In genomic region chr12:11846504-11846903, GRCh38 we compare ENCODE assay signal across 16 cellular contexts.
DNase-seq lines count a peak whose midpoint lies in the region; ATAC-seq and TF ChIP-seq lines count a peak whose summit lies in the region.
"Had no signal": no experiment of that assay in that cellular context is flagged by ENCODE, and none has a peak within 500 bp of the region (broad histone marks: within the 10 kb centered on the region; RNA-seq: fewer than 3 reads in every experiment).

No MANE protein-coding gene starts in this region.

- intact Hi-C loops in activated CD4-positive, alpha-beta T cell treated with anti-CD3 and anti-CD28 coated beads, Interleukin-2, amount 10 ng/mL, durations not matched to agents 24 days and 14 days (cut with micrococcal nuclease), result no loop called here

- DNase-seq in activated CD4-positive, alpha-beta T cell treated with anti-CD3 and anti-CD28 coated beads, Interleukin-2, amount 10 ng/mL, durations not matched to agents 24 days and 14 days, result no peak
- DNase-seq in activated CD4-positive, alpha-beta T cell treated with anti-CD3 and anti-CD28 coated beads for 1 hour, result no peak
- DNase-seq in NCI-H69 (lab: John Stamatoyannopoulos, UW) (peak; percentile 2), endothelial cell (ENCODE audit: low spot score) (no peak)
- DNase-seq in stimulated activated naive B cell treated with anti-CD40 and anti-IgM and Interleukin-4, amounts not matched to agents 10 μg/mL and 1 μg/mL and 100 μg/mL, for 72 hours, result no peak
- DNase-seq: C1 segment of cervical spinal cord; Calu3; CD4-positive, alpha-beta memory T cell; COR-L47; DMS79; EL; GDM1; HFFc6 had no signal

- H3K36me3 Mint-ChIP-seq in activated CD4-positive, alpha-beta T cell treated with anti-CD3 and anti-CD28 coated beads, Interleukin-2, amount 10 ng/mL, durations not matched to agents 24 days and 14 days (ENCODE audit: low read depth), result peaks cover 84% of the 10 kb centered on the region
- H3K36me3 Mint-ChIP-seq in endothelial cell (ENCODE audit: low read depth, unreplicated experiment), result peaks cover 66% of the 10 kb centered on the region
- H3K36me3 Mint-ChIP-seq in stimulated activated naive B cell treated with anti-CD40 and anti-IgM and Interleukin-4, amounts not matched to agents 10 μg/mL and 1 μg/mL and 100 μg/mL, for 72 hours, result peaks cover 39 to 59% of the 10 kb centered on the region in 2 donors

- TF ChIP-seq CTCF in endothelial cell (IDR thresholded peaks at IDR 0.05; ENCODE audit: unreplicated experiment), result no peak

- peaks cover 29% of the 10 kb centered on the region for H3K4me1 Mint-ChIP-seq in activated CD4-positive, alpha-beta T cell treated with anti-CD3 and anti-CD28 coated beads, Interleukin-2, amount 10 ng/mL, durations not matched to agents 24 days and 14 days
- H3K4me1 Mint-ChIP-seq in endothelial cell (ENCODE audit: unreplicated experiment), result peaks cover 37% of the 10 kb centered on the region
- peaks cover 8 to 10% of the 10 kb centered on the region in 2 donors for H3K4me1 Mint-ChIP-seq in stimulated activated naive B cell treated with anti-CD40 and anti-IgM and Interleukin-4, amounts not matched to agents 10 μg/mL and 1 μg/mL and 100 μg/mL, for 72 hours

- no peak for ATAC-seq in GM21360 (IDR thresholded peaks at IDR 0.05; ENCODE audit: unreplicated experiment)
- no peak for ATAC-seq in stimulated activated naive B cell treated with anti-CD40 and anti-IgM and Interleukin-4, amounts not matched to agents 10 μg/mL and 1 μg/mL and 100 μg/mL, for 72 hours (replicated peaks)
- ATAC-seq: GM12878, GM23338 had no signal

- H3K9me3 Mint-ChIP-seq in activated CD4-positive, alpha-beta T cell treated with anti-CD3 and anti-CD28 coated beads, Interleukin-2, amount 10 ng/mL, durations not matched to agents 24 days and 14 days, result peaks cover 5% of the 10 kb centered on the region
- H3K9me3 Mint-ChIP-seq in endothelial cell (ENCODE audit: unreplicated experiment), result no peaks in the 10 kb centered on the region
- no peaks in the 10 kb centered on the region for H3K9me3 Mint-ChIP-seq in stimulated activated naive B cell treated with anti-CD40 and anti-IgM and Interleukin-4, amounts not matched to agents 10 μg/mL and 1 μg/mL and 100 μg/mL, for 72 hours
- H3K9me3 Mint-ChIP-seq: CD4-positive, alpha-beta memory T cell; GM23338; HFFc6 had no signal

- H3K27ac Mint-ChIP-seq in activated CD4-positive, alpha-beta T cell treated with anti-CD3 and anti-CD28 coated beads, Interleukin-2, amount 10 ng/mL, durations not matched to agents 24 days and 14 days, result peak overlapping the region; percentile 70
- no peak overlapping the region for H3K27ac Mint-ChIP-seq in endothelial cell (ENCODE audit: unreplicated experiment)
- no peak overlapping the region for H3K27ac Mint-ChIP-seq in stimulated activated naive B cell treated with anti-CD40 and anti-IgM and Interleukin-4, amounts not matched to agents 10 μg/mL and 1 μg/mL and 100 μg/mL, for 72 hours
- H3K27ac Mint-ChIP-seq: GM23338, HFFc6 had no signal

- H3K4me3 Mint-ChIP-seq in activated CD4-positive, alpha-beta T cell treated with anti-CD3 and anti-CD28 coated beads, Interleukin-2, amount 10 ng/mL, durations not matched to agents 24 days and 14 days, result no peak overlapping the region
- peak overlapping the region; percentile 47 for H3K4me3 Mint-ChIP-seq in endothelial cell (ENCODE audit: unreplicated experiment)
- H3K4me3 Mint-ChIP-seq in stimulated activated naive B cell treated with anti-CD40 and anti-IgM and Interleukin-4, amounts not matched to agents 10 μg/mL and 1 μg/mL and 100 μg/mL, for 72 hours, result no peak overlapping the region
- H3K4me3 Mint-ChIP-seq: CD4-positive, alpha-beta memory T cell; GM23338; HFFc6 had no signal

- no peaks in the 10 kb centered on the region for H3K27me3 Mint-ChIP-seq in activated CD4-positive, alpha-beta T cell treated with anti-CD3 and anti-CD28 coated beads, Interleukin-2, amount 10 ng/mL, durations not matched to agents 24 days and 14 days
- peaks cover 13% of the 10 kb centered on the region for H3K27me3 Mint-ChIP-seq in endothelial cell (ENCODE audit: unreplicated experiment)
- H3K27me3 Mint-ChIP-seq in stimulated activated naive B cell treated with anti-CD40 and anti-IgM and Interleukin-4, amounts not matched to agents 10 μg/mL and 1 μg/mL and 100 μg/mL, for 72 hours, result no peaks in the 10 kb centered on the region
- H3K27me3 Mint-ChIP-seq: CD4-positive, alpha-beta memory T cell had no signal
